In genomic region chr22:50253941-50254340, GRCh38 we compare ENCODE assay signal across 26 cellular contexts. TPM values are rescaled to one million over a fixed set of nuclear protein-coding genes. Genes with fewer than 3 reads are reported as not detected.
DNase-seq lines count a peak whose midpoint lies in the region; ATAC-seq, FAIRE-seq and TF ChIP-seq lines count a peak whose summit lies in the region.
"Had no signal": no experiment of that assay in that cellular context is flagged by ENCODE, and none has a peak within 500 bp of the region (broad histone marks: within the 10 kb centered on the region; RNA-seq: fewer than 3 reads in every experiment).

No MANE protein-coding gene starts in this region.

- no peak overlapping the region for H3K4me2 ChIP-seq in neuronal stem cell (ENCODE audit: insufficient read depth, low read length, poor library complexity, severe bottlenecking)
- H3K4me2 ChIP-seq: A549; BLaER1 treated with 17β-estradiol and CSF1 and Interleukin-3, amounts not matched to agents 10 nM and 100 nM had no signal

- peaks cover 18% of the 10 kb centered on the region for H3K79me1 ChIP-seq in neuronal stem cell (ENCODE audit: low read depth, low read length)

- FAIRE-seq in kidney (lab: Jason Lieb, UNC), result no peak
- FAIRE-seq: A549, D721Med, GM12891, GM18507, H54 had no signal

- H3K18ac ChIP-seq in neuronal stem cell (ENCODE audit: low read length), result no peak overlapping the region

- no peak overlapping the region for H3K4ac ChIP-seq in neuronal stem cell (ENCODE audit: low read length)

- CTCF ChIA-PET in HEK293 (lab: Yijun Ruan, JAX) (interaction anchor here (0.7 kb wide), 1 partner anchor 22 kb away, joined by 3 read pairs; no protein-coding TSS in a partner anchor), RWPE1 (lab: Yijun Ruan, JAX) (no interaction called here)

- no peak for ATAC-seq in HG03439 (IDR thresholded peaks at IDR 0.05; ENCODE audit: unreplicated experiment)
- ATAC-seq: A549 had no signal

- no peaks in the 10 kb centered on the region for H3K9me3 ChIP-seq in HEK293 (ENCODE audit: control insufficient read depth, insufficient read depth, low read depth, low read length)
- H3K9me3 ChIP-seq in neuronal stem cell (replicated peaks in 1 of 2; ENCODE audit: control insufficient read depth in 2 of 2, insufficient read depth in 1 of 2, low read depth in 1 of 2, low read length in 2 of 2), result no peaks in the 10 kb centered on the region
- H3K9me3 ChIP-seq in kidney (ENCODE audit: control insufficient read depth in 1 of 2, low read length in 2 of 2), result no peaks in the 10 kb centered on the region
- H3K9me3 ChIP-seq in esophagus muscularis mucosa, result no peaks in the 10 kb centered on the region
- H3K9me3 ChIP-seq: A549; BE2C; BLaER1 treated with 17β-estradiol and CSF1 and Interleukin-3, amounts not matched to agents 10 nM and 100 nM; HAP-1 had no signal

- TF ChIP-seq CTCF in HEK293 (tag by site-specific recombination; IDR thresholded peaks at IDR 0.05), result no peak
- TF ChIP-seq CTCF in RWPE1 (conservative IDR thresholded peaks at IDR 0.05; ENCODE audit: low read depth), result no peak
- no peak for TF ChIP-seq CTCF in kidney (IDR thresholded peaks at IDR 0.05; ENCODE audit: borderline replicate concordance, extremely low read depth, insufficient read depth)
- no peak for TF ChIP-seq CTCF in esophagus muscularis mucosa (IDR thresholded peaks at IDR 0.05)

- H3K36me3 ChIP-seq in HEK293 (ENCODE audit: control insufficient read depth in 2 of 2, insufficient read depth in 1 of 2, low read length in 2 of 2) (peaks cover 0 to 80% of the 10 kb centered on the region in 2 experiments; a peak in 1 of 3 replicates), neuronal stem cell (replicated peaks in 1 of 2; ENCODE audit: control insufficient read depth in 2 of 2, insufficient read depth in 2 of 2, low read length in 2 of 2) (peaks cover 16 to 56% of the 10 kb centered on the region in 2 donors), kidney (ENCODE audit: control insufficient read depth in 1 of 2, insufficient read depth in 2 of 2, low read length in 2 of 2) (no peaks in the 10 kb centered on the region), esophagus muscularis mucosa (peaks cover 0 to 25% (median 8%) of the 10 kb centered on the region in 4 donors)

- WGBS in neuronal stem cell (ENCODE audit: extremely low coverage in 2 of 2, insufficient read length in 2 of 2, insufficient replicate concordance in 1 of 2), 2 donors, result no CpG with 5 or more reads among the region's 8 CpGs
- 40% methylated on average over 2 of the region's 8 CpGs for WGBS in esophagus muscularis mucosa

- no peak overlapping the region for H3K4me3 ChIP-seq in HEK293 (ENCODE audit: low read depth, low read length)
- no peak overlapping the region for H3K4me3 ChIP-seq in neuronal stem cell (ENCODE audit: low read length in 2 of 2)
- H3K4me3 ChIP-seq in kidney (ENCODE audit: low read length in 2 of 2), result no peak overlapping the region
- H3K4me3 ChIP-seq in esophagus muscularis mucosa, result no peak overlapping the region
- H3K4me3 ChIP-seq: A549; BLaER1 treated with 17β-estradiol and CSF1 and Interleukin-3, amounts not matched to agents 10 nM and 100 nM; HAP-1 had no signal

- H2BK12ac ChIP-seq in neuronal stem cell (ENCODE audit: low read length), result no peak overlapping the region

- no peak overlapping the region for H2AFZ ChIP-seq in neuronal stem cell (ENCODE audit: low read length)

- H3K9ac ChIP-seq in neuronal stem cell (ENCODE audit: low read depth, low read length, poor library complexity), result peak overlapping the region; percentile 12
- H3K9ac ChIP-seq in kidney (ENCODE audit: low read length in 2 of 2), result no peak overlapping the region

- no peak overlapping the region for H3K27ac ChIP-seq in HEK293 (ENCODE audit: extremely low read depth, low read depth, low read length)
- peak overlapping the region; percentile 89 for H3K27ac ChIP-seq in RWPE1
- no peak overlapping the region for H3K27ac ChIP-seq in neuronal stem cell (replicated peaks; ENCODE audit: low read length)
- H3K27ac ChIP-seq in kidney (ENCODE audit: low read depth in 2 of 2, low read length in 2 of 2), result no peak overlapping the region
- no peak overlapping the region for H3K27ac ChIP-seq in esophagus muscularis mucosa (replicated peaks in 1 of 4)
- H3K27ac ChIP-seq: A549; BLaER1 treated with 17β-estradiol and CSF1 and Interleukin-3, amounts not matched to agents 10 nM and 100 nM had no signal

- intact Hi-C loops in kidney (cut with DNase I) (no loop called here), esophagus muscularis mucosa (cut with DNase I) (no loop called here)

- TF ChIP-seq EP300 in esophagus muscularis mucosa (IDR thresholded peaks at IDR 0.05), result no peak

- no peak overlapping the region for H3K23ac ChIP-seq in neuronal stem cell (ENCODE audit: low read depth, low read length, poor library complexity)

- peaks cover 9% of the 10 kb centered on the region for H3K4me1 ChIP-seq in HEK293 (ENCODE audit: control insufficient read depth, insufficient read depth, low read length)
- peaks cover 7 to 16% of the 10 kb centered on the region in 2 donors for H3K4me1 ChIP-seq in neuronal stem cell (ENCODE audit: control insufficient read depth in 2 of 2, insufficient read depth in 1 of 2, low read depth in 1 of 2, low read length in 2 of 2)
- H3K4me1 ChIP-seq in kidney (ENCODE audit: control insufficient read depth in 1 of 2, insufficient read depth in 1 of 2, low read depth in 1 of 2, low read length in 2 of 2), result peaks cover 12 to 16% of the 10 kb centered on the region in 2 donors
- peaks cover 29 to 35% (median 32%) of the 10 kb centered on the region in 4 donors for H3K4me1 ChIP-seq in esophagus muscularis mucosa

- no peak overlapping the region for H2BK15ac ChIP-seq in neuronal stem cell (ENCODE audit: low read length)

- no peak overlapping the region for H2AK5ac ChIP-seq in neuronal stem cell (ENCODE audit: low read depth, low read length)

- DNase-seq in 8988T, result peak; percentile 3
- DNase-seq in RWPE1 (ENCODE audit: low spot score), result no peak
- no peak for DNase-seq in neuronal stem cell (ENCODE audit: low spot score)
- DNase-seq in kidney, result no peak
- DNase-seq in esophagus muscularis mucosa (ENCODE audit: extremely low spot score), result no peak
- DNase-seq in activated CD4-positive, CD25-positive, alpha-beta regulatory T cell (lab: John Stamatoyannopoulos, UW), result no peak
- DNase-seq: ACHN; AML-193; BE2C; CD4-positive, alpha-beta T cell; CD8-positive, alpha-beta memory T cell; DMS 273 treated with DMSO at 0.1 percent for 48 hours; DMS79; EL; GDM1; GOT3 had no signal

- no peak overlapping the region for H4K91ac ChIP-seq in neuronal stem cell (ENCODE audit: low read depth, low read length, poor library complexity)

- no peak for TF ChIP-seq POLR2A in esophagus muscularis mucosa (IDR thresholded peaks at IDR 0.05; ENCODE audit: low read depth)

- H3K14ac ChIP-seq in neuronal stem cell (ENCODE audit: low read length), result no peak overlapping the region

- no peak overlapping the region for H2BK120ac ChIP-seq in neuronal stem cell (ENCODE audit: low read depth, low read length)

- no peak overlapping the region for H2BK5ac ChIP-seq in neuronal stem cell (ENCODE audit: low read length)

- POLR2A ChIA-PET in HEK293 (lab: Yijun Ruan, JAX), result no interaction called here
- POLR2A ChIA-PET in RWPE1 (lab: Yijun Ruan, JAX; ENCODE audit: low non-redundant PET), result no interaction called here

- H3K27me3 ChIP-seq in neuronal stem cell (ENCODE audit: control insufficient read depth in 3 of 3, insufficient read depth in 3 of 3, low read depth in 1 of 3, low read length in 3 of 3) (no peaks in the 10 kb centered on the region), esophagus muscularis mucosa (peaks cover 0 to 11% (median 0%) of the 10 kb centered on the region in 4 donors)
- H3K27me3 ChIP-seq: BE2C; BLaER1 treated with 17β-estradiol and CSF1 and Interleukin-3, amounts not matched to agents 10 nM and 100 nM had no signal

- no peak overlapping the region for H4K8ac ChIP-seq in neuronal stem cell (ENCODE audit: low read depth, low read length)

TF ChIP-seq in HEK293, 187 proteins besides CTCF, POLR2A, EP300 and RAD21 (continues in another document):
- TF ChIP-seq ZNF600 (tag by site-specific recombination; IDR thresholded peaks at IDR 0.05) (0 out of 2 replicates have a peak, but pooled peaks have one; percentile 38), KLF7 (tag by site-specific recombination; IDR thresholded peaks at IDR 0.05; ENCODE audit: borderline replicate concordance) (no peak), ZFP69B (tag by site-specific recombination; IDR thresholded peaks at IDR 0.05) (no peak)
- TF ChIP-seq, protein P1, sequence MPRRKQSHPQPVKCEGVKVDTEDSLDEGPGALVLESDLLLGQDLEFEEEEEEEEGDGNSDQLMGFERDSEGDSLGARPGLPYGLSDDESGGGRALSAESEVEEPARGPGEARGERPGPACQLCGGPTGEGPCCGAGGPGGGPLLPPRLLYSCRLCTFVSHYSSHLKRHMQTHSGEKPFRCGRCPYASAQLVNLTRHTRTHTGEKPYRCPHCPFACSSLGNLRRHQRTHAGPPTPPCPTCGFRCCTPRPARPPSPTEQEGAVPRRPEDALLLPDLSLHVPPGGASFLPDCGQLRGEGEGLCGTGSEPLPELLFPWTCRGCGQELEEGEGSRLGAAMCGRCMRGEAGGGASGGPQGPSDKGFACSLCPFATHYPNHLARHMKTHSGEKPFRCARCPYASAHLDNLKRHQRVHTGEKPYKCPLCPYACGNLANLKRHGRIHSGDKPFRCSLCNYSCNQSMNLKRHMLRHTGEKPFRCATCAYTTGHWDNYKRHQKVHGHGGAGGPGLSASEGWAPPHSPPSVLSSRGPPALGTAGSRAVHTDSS (tag by site-specific recombination; IDR thresholded peaks at IDR 0.05), result no peak

RNA-seq across cellular contexts. Expression of gene HDAC10, which starts 2.9 kb away (rescaled TPM):
- polyA plus RNA-seq in neuronal stem cell (2013, experiment 1 of 2), result 20.1 TPM
- polyA plus RNA-seq in neuronal stem cell (2013, experiment 2 of 2), result 18.8 TPM
- 43.8 TPM for total RNA-seq in kidney
- 20.4 TPM for polyA plus RNA-seq in kidney (ENCODE audit: insufficient read depth, low read depth, low replicate concordance)
- 10 to 100 TPM; 10.2 to 19.5 (median 17.4) TPM for total RNA-seq in esophagus muscularis mucosa

RNA-seq across cellular contexts. Expression of gene MAPK12, which starts 7.5 kb away (rescaled TPM):
- polyA plus RNA-seq in neuronal stem cell (2013, experiment 1 of 2), result 28.8 TPM
- polyA plus RNA-seq in neuronal stem cell (2013, experiment 2 of 2), result 28.1 TPM
- total RNA-seq in kidney (15.9 TPM), esophagus muscularis mucosa (10 to 100 TPM in 3 of 4 donors, 1 to 10 TPM in 1; 5.8 to 22.9 (median 16.1) TPM)
- 13.4 TPM for polyA plus RNA-seq in kidney (ENCODE audit: insufficient read depth, low read depth, low replicate concordance)

RNA-seq across cellular contexts. Expression of gene TUBGCP6, which starts 9.1 kb away (rescaled TPM):
- polyA plus RNA-seq in neuronal stem cell (2013, experiment 1 of 2), result 12.1 TPM
- polyA plus RNA-seq in neuronal stem cell (2013, experiment 2 of 2), result 12.1 TPM
- total RNA-seq in kidney, result 52.0 TPM
- polyA plus RNA-seq in kidney (ENCODE audit: insufficient read depth, low read depth, low replicate concordance), result 19.2 TPM
- total RNA-seq in esophagus muscularis mucosa, result 10 to 100 TPM; 20.2 to 38.0 (median 30.0) TPM

RNA-seq across cellular contexts. Expression of gene MAPK11, which starts 16.2 kb away (rescaled TPM):
- polyA plus RNA-seq in neuronal stem cell (2013, experiment 1 of 2), result 4.0 TPM
- polyA plus RNA-seq in neuronal stem cell (2013, experiment 2 of 2), result 3.6 TPM
- total RNA-seq in kidney, result 18.3 TPM
- polyA plus RNA-seq in kidney (ENCODE audit: insufficient read depth, low read depth, low replicate concordance), result 11.4 TPM
- 10 to 100 TPM in 2 of 4 donors, 1 to 10 TPM in 2; 3.7 to 12.5 (median 10.1) TPM for total RNA-seq in esophagus muscularis mucosa
- polyA plus RNA-seq: CD14-positive monocyte had no signal

RNA-seq across cellular contexts. Expression of gene SELENOO, which starts 53.1 kb away (rescaled TPM):
- 11.5 TPM for polyA plus RNA-seq in neuronal stem cell (2013, experiment 1 of 2)
- 11.4 TPM for polyA plus RNA-seq in neuronal stem cell (2013, experiment 2 of 2)
- 19.7 TPM for total RNA-seq in kidney
- 42.8 TPM for polyA plus RNA-seq in kidney (ENCODE audit: insufficient read depth, low read depth, low replicate concordance)
- total RNA-seq in esophagus muscularis mucosa, result 10 to 100 TPM; 22.4 to 41.0 (median 23.0) TPM
